ENCODE assay signal across 20 cellular contexts in genomic region chr6:121971886-121972285, GRCh38.
DNase-seq lines count a peak whose midpoint lies in the region; ATAC-seq and TF ChIP-seq lines count a peak whose summit lies in the region.
"Had no signal": no experiment of that assay in that cellular context is flagged by ENCODE, and none has a peak within 500 bp of the region (broad histone marks: within the 10 kb centered on the region; RNA-seq: fewer than 3 reads in every experiment).

No MANE protein-coding gene starts in this region.

- peak; percentile 39 for DNase-seq in HCEC 1CT
- peak; percentile 91 for DNase-seq in amniotic epithelial cell (ENCODE audit: low read depth)
- DNase-seq in hepatocyte (ENCODE audit: low spot score) = peak; percentile 19
- no peak for DNase-seq in activated CD4-positive, CD25-positive, alpha-beta regulatory T cell treated with anti-CD3 and anti-CD28 coated beads, Interleukin-2, amount 50 U/mL, for 72 hours
- DNase-seq in NCI-H446 (lab: John Stamatoyannopoulos, UW) = no peak
- no peak for DNase-seq in activated CD4-positive, alpha-beta T cell treated with anti-CD3 and anti-CD28 coated beads, Interleukin-2, amount 10 ng/mL, durations not matched to agents 24 days and 14 days
- DNase-seq: activated CD8-positive, alpha-beta memory T cell treated with anti-CD3 and anti-CD28 coated beads for 24 hours; anterior cingulate cortex; BE2C; dermis blood vessel endothelial cell; hippocampal formation; NCI-H1694; NCI-H69; transverse colon had no signal

- no peaks in the 10 kb centered on the region for H3K36me3 Mint-ChIP-seq in activated CD4-positive, alpha-beta T cell treated with anti-CD3 and anti-CD28 coated beads, Interleukin-2, amount 10 ng/mL, durations not matched to agents 24 days and 14 days (ENCODE audit: low read depth)
- H3K36me3 Mint-ChIP-seq: stimulated activated effector memory CD8-positive, alpha-beta T cell treated with anti-CD3 and anti-CD28 coated beads, Interleukin-12 subunit alpha, Interleukin-12 subunit beta, amount 100 ng/mL, for 72 hours had no signal

- ATAC-seq in GM21381 (IDR thresholded peaks at IDR 0.05; ENCODE audit: unreplicated experiment) = no peak
- ATAC-seq: stimulated activated effector memory CD8-positive, alpha-beta T cell treated with anti-CD3 and anti-CD28 coated beads, Interleukin-12 subunit alpha, Interleukin-12 subunit beta, amount 100 ng/mL, for 72 hours had no signal

- H3K4me3 ChIP-seq in ACC112 (ENCODE audit: low read depth, low read length) = no peak overlapping the region
- H3K4me3 ChIP-seq in hepatocyte = no peak overlapping the region
- H3K4me3 ChIP-seq: esophagus muscularis mucosa, transverse colon had no signal

- H3K9me2 ChIP-seq in hepatocyte (replicated peaks; ENCODE audit: insufficient read depth) = no peaks in the 10 kb centered on the region

- H3K27ac Mint-ChIP-seq in activated CD4-positive, alpha-beta T cell treated with anti-CD3 and anti-CD28 coated beads, Interleukin-2, amount 10 ng/mL, durations not matched to agents 24 days and 14 days = no peak overlapping the region
- H3K27ac Mint-ChIP-seq: stimulated activated effector memory CD8-positive, alpha-beta T cell treated with anti-CD3 and anti-CD28 coated beads, Interleukin-12 subunit alpha, Interleukin-12 subunit beta, amount 100 ng/mL, for 72 hours had no signal

- no peaks in the 10 kb centered on the region for H3K27me3 ChIP-seq in ACC112 (ENCODE audit: insufficient read depth, low read length)
- no peaks in the 10 kb centered on the region for H3K27me3 ChIP-seq in hepatocyte
- H3K27me3 ChIP-seq: BE2C, esophagus muscularis mucosa, transverse colon had no signal

- no peaks in the 10 kb centered on the region for H3K27me3 Mint-ChIP-seq in activated CD4-positive, alpha-beta T cell treated with anti-CD3 and anti-CD28 coated beads, Interleukin-2, amount 10 ng/mL, durations not matched to agents 24 days and 14 days

- no peaks in the 10 kb centered on the region for H3K36me3 ChIP-seq in ACC112 (ENCODE audit: insufficient read depth, low read length)
- no peaks in the 10 kb centered on the region for H3K36me3 ChIP-seq in hepatocyte (replicated peaks; ENCODE audit: insufficient read depth, low read depth)
- H3K36me3 ChIP-seq: BE2C, esophagus muscularis mucosa, transverse colon had no signal

- no peak overlapping the region for H3K4me2 ChIP-seq in hepatocyte

- no peak overlapping the region for H3K4me3 Mint-ChIP-seq in activated CD4-positive, alpha-beta T cell treated with anti-CD3 and anti-CD28 coated beads, Interleukin-2, amount 10 ng/mL, durations not matched to agents 24 days and 14 days
- H3K4me3 Mint-ChIP-seq: stimulated activated effector memory CD8-positive, alpha-beta T cell treated with anti-CD3 and anti-CD28 coated beads, Interleukin-12 subunit alpha, Interleukin-12 subunit beta, amount 100 ng/mL, for 72 hours had no signal

- H4K20me1 ChIP-seq in hepatocyte (ENCODE audit: insufficient read depth, poor library complexity, severe bottlenecking) = no peaks in the 10 kb centered on the region

- H2AFZ ChIP-seq in ACC112 (ENCODE audit: low read length, unreplicated experiment) (peak overlapping the region; percentile 72), hepatocyte (no peak overlapping the region)
- H2AFZ ChIP-seq: parathyroid adenoma had no signal

- no peaks in the 10 kb centered on the region for H3K79me2 ChIP-seq in ACC112 (ENCODE audit: control insufficient read depth, insufficient read depth, low read length, unreplicated experiment)
- H3K79me2 ChIP-seq in hepatocyte = no peaks in the 10 kb centered on the region
- H3K79me2 ChIP-seq: parathyroid adenoma had no signal

- intact Hi-C loops in activated CD4-positive, alpha-beta T cell treated with anti-CD3 and anti-CD28 coated beads, Interleukin-2, amount 10 ng/mL, durations not matched to agents 24 days and 14 days (cut with micrococcal nuclease) = no loop called here

- H3K9me3 ChIP-seq in hepatocyte (ENCODE audit: low read depth) = no peaks in the 10 kb centered on the region
- H3K9me3 ChIP-seq: BE2C had no signal

- TF ChIP-seq CTCF in hepatocyte (IDR thresholded peaks at IDR 0.05; ENCODE audit: poor library complexity) = no peak

- no peaks in the 10 kb centered on the region for H3K4me1 Mint-ChIP-seq in activated CD4-positive, alpha-beta T cell treated with anti-CD3 and anti-CD28 coated beads, Interleukin-2, amount 10 ng/mL, durations not matched to agents 24 days and 14 days
- H3K4me1 Mint-ChIP-seq: stimulated activated effector memory CD8-positive, alpha-beta T cell treated with anti-CD3 and anti-CD28 coated beads, Interleukin-12 subunit alpha, Interleukin-12 subunit beta, amount 100 ng/mL, for 72 hours had no signal

- H3K27ac ChIP-seq in ACC112 (ENCODE audit: low read depth, low read length) (peak overlapping the region; percentile 52; the same call in 1 of the 2 replicates), hepatocyte (no peak overlapping the region)
- H3K27ac ChIP-seq: HL-60, parathyroid adenoma, transverse colon had no signal

- peaks cover 18% of the 10 kb centered on the region for H3K4me1 ChIP-seq in ACC112 (ENCODE audit: control insufficient read depth, insufficient read depth, low read length, unreplicated experiment)
- no peaks in the 10 kb centered on the region for H3K4me1 ChIP-seq in hepatocyte (ENCODE audit: insufficient read depth)
- H3K4me1 ChIP-seq: BE2C, parathyroid adenoma, transverse colon had no signal

- H3K9me3 Mint-ChIP-seq in activated CD4-positive, alpha-beta T cell treated with anti-CD3 and anti-CD28 coated beads, Interleukin-2, amount 10 ng/mL, durations not matched to agents 24 days and 14 days = no peaks in the 10 kb centered on the region
- H3K9me3 Mint-ChIP-seq: stimulated activated effector memory CD8-positive, alpha-beta T cell treated with anti-CD3 and anti-CD28 coated beads, Interleukin-12 subunit alpha, Interleukin-12 subunit beta, amount 100 ng/mL, for 72 hours had no signal

Comparison
In these comparisons a context has a peak if more than half of its experiments do, and no peak if none do; other contexts are left out.
1. DNase-seq: peak in HCEC 1CT (single experiment), amniotic epithelial cell (single experiment) and hepatocyte (single experiment); none in activated CD4-positive, CD25-positive, alpha-beta regulatory T cell treated with anti-CD3 and anti-CD28 coated beads, Interleukin-2, amount 50 U/mL, for 72 hours (single experiment), NCI-H446 (0 of 2) and activated CD4-positive, alpha-beta T cell treated with anti-CD3 and anti-CD28 coated beads, Interleukin-2, amount 10 ng/mL, durations not matched to agents 24 days and 14 days (single experiment).